In genomic region chr6:83071023-83071422, GRCh38 we compare ENCODE assay signal across 10 cellular contexts. TPM values are rescaled to one million over a fixed set of nuclear protein-coding genes. Genes with fewer than 3 reads are reported as not detected.
DNase-seq lines count a peak whose midpoint lies in the region; ATAC-seq and TF ChIP-seq lines count a peak whose summit lies in the region.
"Had no signal": no experiment of that assay in that cellular context is flagged by ENCODE, and none has a peak within 500 bp of the region (broad histone marks: within the 10 kb centered on the region; RNA-seq: fewer than 3 reads in every experiment).

No MANE protein-coding gene starts in this region.

- H3K27me3 ChIP-seq in ascending aorta (no peaks in the 10 kb centered on the region), suprapubic skin (no peaks in the 10 kb centered on the region), thyroid gland (no peaks in the 10 kb centered on the region), uterus (no peaks in the 10 kb centered on the region)

- H3K4me3 ChIP-seq in ascending aorta (no peak overlapping the region), suprapubic skin (no peak overlapping the region), thyroid gland (replicated peaks in 1 of 3) (no peak overlapping the region), uterus (no peak overlapping the region)
- H3K4me3 ChIP-seq: lung had no signal

- TF ChIP-seq EP300 in suprapubic skin (IDR thresholded peaks at IDR 0.05): no peak

- no peak for TF ChIP-seq CTCF in ascending aorta (IDR thresholded peaks at IDR 0.05)
- TF ChIP-seq CTCF in suprapubic skin (IDR thresholded peaks at IDR 0.05): no peak
- no peak for TF ChIP-seq CTCF in thyroid gland (IDR thresholded peaks at IDR 0.05)
- no peak for TF ChIP-seq CTCF in uterus (IDR thresholded peaks at IDR 0.05)

- no peaks in the 10 kb centered on the region for H3K36me3 ChIP-seq in ascending aorta
- no peaks in the 10 kb centered on the region for H3K36me3 ChIP-seq in suprapubic skin
- no peaks in the 10 kb centered on the region for H3K36me3 ChIP-seq in thyroid gland
- no peaks in the 10 kb centered on the region for H3K36me3 ChIP-seq in uterus

- TF ChIP-seq POLR2A in suprapubic skin (IDR thresholded peaks at IDR 0.05): no peak
- TF ChIP-seq POLR2A in thyroid gland (IDR thresholded peaks at IDR 0.05): no peak
- TF ChIP-seq POLR2A in uterus (IDR thresholded peaks at IDR 0.05): no peak

- H3K4me1 ChIP-seq in ascending aorta: peaks cover 0 to 5% of the 10 kb centered on the region in 2 donors
- H3K4me1 ChIP-seq in suprapubic skin: peaks cover 54% of the 10 kb centered on the region
- H3K4me1 ChIP-seq in thyroid gland: peaks cover 18 to 26% of the 10 kb centered on the region in 2 donors
- H3K4me1 ChIP-seq in uterus: no peaks in the 10 kb centered on the region

- intact Hi-C loops in ascending aorta (cut with DNase I) (no loop called here), thyroid gland (cut with DNase I) (no loop called here), uterus (cut with DNase I; ENCODE audit: low total_unique reads) (no loop called here)

- H3K9me3 ChIP-seq in ascending aorta (no peaks in the 10 kb centered on the region), suprapubic skin (no peaks in the 10 kb centered on the region), thyroid gland (no peaks in the 10 kb centered on the region), uterus (no peaks in the 10 kb centered on the region)

- peak overlapping the region; percentile 15 to 41 for H3K27ac ChIP-seq in ascending aorta
- peak overlapping the region; percentile 49 for H3K27ac ChIP-seq in suprapubic skin
- peak overlapping the region in 1 of 3 donors; percentile 30 for H3K27ac ChIP-seq in thyroid gland
- H3K27ac ChIP-seq in uterus: no peak overlapping the region
- H3K27ac ChIP-seq: 22Rv1 had no signal

- peak; percentile 63 for ATAC-seq in HG03342 (IDR thresholded peaks at IDR 0.05; ENCODE audit: unreplicated experiment)

- 61% methylated on average over 4 of the region's 4 CpGs for WGBS in suprapubic skin
- WGBS in thyroid gland, 2 donors: 58 to 72% methylated on average over 4 of the region's 4 CpGs

- peak; percentile 6 for DNase-seq in DMS53 (lab: John Stamatoyannopoulos, UW)
- DNase-seq in DMS53 treated with DMSO at 0.1 percent for 48 hours (lab: John Stamatoyannopoulos, UW; ENCODE audit: unreplicated experiment): no peak
- DNase-seq in ascending aorta (ENCODE audit: low spot score in 2 of 2): no peak
- DNase-seq in suprapubic skin (ENCODE audit: low spot score in 2 of 2): no peak
- DNase-seq in thyroid gland: no peak
- DNase-seq in activated CD4-positive, alpha-beta T cell treated with anti-CD3 and anti-CD28 coated beads, Interleukin-2, amount 50 U/mL, for 4 hours: no peak
- DNase-seq in uterus: no peak

RNA-seq across cellular contexts. Expression of gene DOP1A, which starts 3.6 kb away (rescaled TPM):
- total RNA-seq in ascending aorta: 13.2 TPM
- total RNA-seq in suprapubic skin: 100 to 1,000 TPM in 1 of 4 donors, 10 to 100 TPM in 3; 44.8 to 118 (median 53.5) TPM
- 10 to 100 TPM; 31.6 to 58.4 (median 54.2) TPM for total RNA-seq in thyroid gland
- 10 to 100 TPM; 12.9 to 88.8 (median 31.7) TPM for total RNA-seq in uterus

RNA-seq across cellular contexts. Expression of gene UBE3D, which starts 5.4 kb away (rescaled TPM):
- total RNA-seq in ascending aorta: 0.21 TPM
- 10 to 100 TPM in 1 of 4 donors, 1 to 10 TPM in 3; 7.2 to 11.7 (median 7.5) TPM for total RNA-seq in suprapubic skin
- total RNA-seq in thyroid gland: 10 to 100 TPM; 11.0 to 14.8 (median 12.5) TPM
- 10 to 100 TPM in 2 of 4 donors, 1 to 10 TPM in 2; 8.9 to 20.5 (median 13.1) TPM for total RNA-seq in uterus

Comparison
In these comparisons a context has a peak if more than half of its experiments do, and no peak if none do; other contexts are left out.
1. H3K27ac ChIP-seq: peak in ascending aorta (2 of 2) and suprapubic skin (single experiment); none in uterus (0 of 2).